40 cellular contexts compared by ENCODE assay signal in genomic region chr4:38735870-38736269, GRCh38. TPM values are rescaled to one million over a fixed set of nuclear protein-coding genes. Genes with fewer than 3 reads are reported as not detected.
DNase-seq lines count a peak whose midpoint lies in the region; ATAC-seq, FAIRE-seq and TF ChIP-seq lines count a peak whose summit lies in the region.
"Had no signal": no experiment of that assay in that cellular context is flagged by ENCODE, and none has a peak within 500 bp of the region (broad histone marks: within the 10 kb centered on the region; RNA-seq: fewer than 3 reads in every experiment).

No MANE protein-coding gene starts in this region.

- H3K9me1 ChIP-seq in K562 (ENCODE audit: control insufficient read depth, insufficient read depth, low read length), result no peaks in the 10 kb centered on the region

- no peak for TF ChIP-seq RAD21 in K562 (CRISPR knock-in tag; conservative IDR thresholded peaks at IDR 0.05 in 1 of 2, IDR thresholded peaks at IDR 0.05 in 1 of 2)

- TF ChIP-seq POLR2A in K562 (conservative IDR thresholded peaks at IDR 0.05) (no peak), Peyer's patch (IDR thresholded peaks at IDR 0.05) (no peak)

- H3K9me3 Mint-ChIP-seq in neural crest cell, result peaks cover 13% of the 10 kb centered on the region
- H3K9me3 Mint-ChIP-seq in stimulated activated memory B cell treated with anti-CD40 and anti-IgM and Interleukin-4, amounts not matched to agents 10 μg/mL and 1 μg/mL and 100 μg/mL, for 72 hours, result peaks cover 13% of the 10 kb centered on the region
- peaks cover 9 to 16% of the 10 kb centered on the region in 2 donors for H3K9me3 Mint-ChIP-seq in effector memory CD8-positive, alpha-beta T cell
- H3K9me3 Mint-ChIP-seq: CD8-positive, alpha-beta T cell had no signal

- in situ Hi-C loops in K562 (cut with MboI), result no loop called here

- H3K4me3 ChIP-seq in K562 (no peak overlapping the region), Peyer's patch (no peak overlapping the region), pancreas (no peak overlapping the region)
- H3K4me3 ChIP-seq: A549; BLaER1; BLaER1 treated with 17β-estradiol and CSF1 and Interleukin-3, amounts not matched to agents 10 nM and 100 nM had no signal

- H3K36me3 ChIP-seq in K562 (ENCODE audit: control insufficient read depth, insufficient read depth, low read length) (no peaks in the 10 kb centered on the region), Peyer's patch (no peaks in the 10 kb centered on the region), pancreas (no peaks in the 10 kb centered on the region)
- H3K36me3 ChIP-seq: BE2C; BLaER1; BLaER1 treated with 17β-estradiol and CSF1 and Interleukin-3, amounts not matched to agents 10 nM and 100 nM had no signal

- H3K9me3 ChIP-seq in K562 (replicated peaks; ENCODE audit: control insufficient read depth, insufficient read depth, low read depth, low read length), result peaks cover 6% of the 10 kb centered on the region
- H3K9me3 ChIP-seq in Peyer's patch, result no peaks in the 10 kb centered on the region
- no peaks in the 10 kb centered on the region for H3K9me3 ChIP-seq in pancreas
- H3K9me3 ChIP-seq: A549, BE2C, Caco-2 had no signal

- FAIRE-seq in K562 (lab: Jason Lieb, UNC) (no peak), pancreas (lab: Jason Lieb, UNC) (no peak)
- FAIRE-seq: A204.1, A549, D721Med had no signal

- H3K4me1 ChIP-seq in K562 (replicated peaks in 1 of 2; ENCODE audit: control insufficient read depth in 2 of 2, insufficient read depth in 2 of 2, low read length in 2 of 2) (peaks cover 0 to 1% of the 10 kb centered on the region in 2 experiments; a peak in 3 of 5 replicates), Peyer's patch (peaks cover 0 to 6% (median 5%) of the 10 kb centered on the region in 4 donors), pancreas (no peaks in the 10 kb centered on the region)
- H3K4me1 ChIP-seq: BE2C, Caco-2 had no signal

- H4K20me1 ChIP-seq in K562 (replicated peaks; ENCODE audit: control insufficient read depth, insufficient read depth, low read length), result no peaks in the 10 kb centered on the region
- H4K20me1 ChIP-seq: BLaER1; BLaER1 treated with 17β-estradiol and CSF1 and Interleukin-3, amounts not matched to agents 10 nM and 100 nM had no signal

- H3K4me2 ChIP-seq in K562 (ENCODE audit: insufficient read depth, low read length), result no peak overlapping the region
- H3K4me2 ChIP-seq: A549, BLaER1 had no signal

- H3K4me3 Mint-ChIP-seq in neural crest cell, result no peak overlapping the region
- H3K4me3 Mint-ChIP-seq in stimulated activated memory B cell treated with anti-CD40 and anti-IgM and Interleukin-4, amounts not matched to agents 10 μg/mL and 1 μg/mL and 100 μg/mL, for 72 hours, result no peak overlapping the region
- no peak overlapping the region for H3K4me3 Mint-ChIP-seq in effector memory CD8-positive, alpha-beta T cell
- H3K4me3 Mint-ChIP-seq: B cell; CD14-positive monocyte; CD4-positive, alpha-beta T cell; CD4-positive, CD25-positive, alpha-beta regulatory T cell; CD8-positive, alpha-beta memory T cell; CD8-positive, alpha-beta T cell had no signal

- no peaks in the 10 kb centered on the region for H3K27me3 Mint-ChIP-seq in neural crest cell (ENCODE audit: low read depth)
- H3K27me3 Mint-ChIP-seq in stimulated activated memory B cell treated with anti-CD40 and anti-IgM and Interleukin-4, amounts not matched to agents 10 μg/mL and 1 μg/mL and 100 μg/mL, for 72 hours, result no peaks in the 10 kb centered on the region
- H3K27me3 Mint-ChIP-seq in effector memory CD8-positive, alpha-beta T cell, result peaks cover 0 to 8% of the 10 kb centered on the region in 2 donors
- H3K27me3 Mint-ChIP-seq: B cell; CD4-positive, alpha-beta T cell had no signal

- TF ChIP-seq EP300 in K562 (IDR thresholded peaks at IDR 0.05; ENCODE audit: low read length), result no peak

- intact Hi-C loops in K562 (cut with micrococcal nuclease) (no loop called here), pancreas (cut with DNase I) (loop anchor here in 1 of 3 donors (10.0 kb wide), 1 partner anchor 671 kb away; no protein-coding TSS in a partner anchor)

- POLR2A ChIA-PET in K562 (lab: Yijun Ruan, JAX), result interaction anchor here (2.0 kb wide), 1 partner anchor 12 kb away, joined by 9 read pairs; no protein-coding TSS in a partner anchor

- no TSS peak for BruUV-seq in K562 (replicated peaks; lab: Mats Ljungman, UMichigan)

- 8% methylated on average over 3 of the region's 3 CpGs for WGBS in K562 (ENCODE audit: insufficient coverage, low coverage, missing lambda C conversion rate)
- 80 to 82% methylated on average over 3 of the region's 3 CpGs for WGBS in pancreas, 2 donors

- H3K27ac ChIP-seq in K562 (ENCODE audit: extremely low read depth, low read depth, low read length) (no peak overlapping the region), Peyer's patch (no peak overlapping the region), pancreas (no peak overlapping the region)
- H3K27ac ChIP-seq: 22Rv1; A549; BLaER1; BLaER1 treated with 17β-estradiol and CSF1 and Interleukin-3, amounts not matched to agents 10 nM and 100 nM; C4-2B had no signal

- CTCF ChIA-PET in K562 (lab: Yijun Ruan, JAX; ENCODE audit: low intra/inter-chr PET ratio), result no interaction called here

- H3K27me3 ChIP-seq in K562 (ENCODE audit: control insufficient read depth in 2 of 2, insufficient read depth in 2 of 2, low read length in 2 of 2), result no peaks in the 10 kb centered on the region
- no peaks in the 10 kb centered on the region for H3K27me3 ChIP-seq in Peyer's patch
- H3K27me3 ChIP-seq in pancreas, result no peaks in the 10 kb centered on the region
- H3K27me3 ChIP-seq: BE2C; BLaER1; BLaER1 treated with 17β-estradiol and CSF1 and Interleukin-3, amounts not matched to agents 10 nM and 100 nM had no signal

- DNase-seq in K562 (ENCODE audit: extremely low read depth in 1 of 4, low spot score in 3 of 4) (no peak), neural crest cell (ENCODE audit: low read depth, low spot score) (no peak), Peyer's patch (no peak), pancreas (no peak)
- no peak for DNase-seq in effector memory CD8-positive, alpha-beta T cell
- DNase-seq: 8988T; ACHN; AML-193; BE2C; C1 segment of cervical spinal cord; Caco-2; Calu3; CD4-positive, alpha-beta memory T cell; CD4-positive, alpha-beta T cell; CD4-positive, CD25-positive, alpha-beta regulatory T cell; CD8-positive, alpha-beta memory T cell; CD8-positive, alpha-beta T cell; COR-L47; DMS 273 treated with DMSO at 0.1 percent for 48 hours; DMS153; DMS53; DMS79; DMS79 treated with DMSO at 0.1 percent for 48 hours; DND-41; EL had no signal

- peaks cover 3% of the 10 kb centered on the region for H3K36me3 Mint-ChIP-seq in neural crest cell (ENCODE audit: low read depth)
- peaks cover 8% of the 10 kb centered on the region for H3K36me3 Mint-ChIP-seq in stimulated activated memory B cell treated with anti-CD40 and anti-IgM and Interleukin-4, amounts not matched to agents 10 μg/mL and 1 μg/mL and 100 μg/mL, for 72 hours
- H3K36me3 Mint-ChIP-seq in effector memory CD8-positive, alpha-beta T cell (ENCODE audit: insufficient read depth), result peaks cover 21% of the 10 kb centered on the region
- H3K36me3 Mint-ChIP-seq: CD14-positive monocyte; CD4-positive, alpha-beta memory T cell; CD4-positive, CD25-positive, alpha-beta regulatory T cell; CD8-positive, alpha-beta T cell had no signal

- peaks cover 9% of the 10 kb centered on the region for H3K4me1 Mint-ChIP-seq in neural crest cell
- peaks cover 25% of the 10 kb centered on the region for H3K4me1 Mint-ChIP-seq in stimulated activated memory B cell treated with anti-CD40 and anti-IgM and Interleukin-4, amounts not matched to agents 10 μg/mL and 1 μg/mL and 100 μg/mL, for 72 hours
- H3K4me1 Mint-ChIP-seq in effector memory CD8-positive, alpha-beta T cell (ENCODE audit: low read depth in 2 of 2), result peaks cover 5 to 11% of the 10 kb centered on the region in 2 donors

- TF ChIP-seq CTCF in K562 (IDR thresholded peaks at IDR 0.05 in 2 of 3, conservative IDR thresholded peaks at IDR 0.05 in 1 of 3; ENCODE audit: insufficient read depth in 2 of 3, low read depth in 1 of 3, low read length in 3 of 3) (no peak), neural crest cell (conservative IDR thresholded peaks at IDR 0.05) (no peak), Peyer's patch (IDR thresholded peaks at IDR 0.05) (no peak), pancreas (IDR thresholded peaks at IDR 0.05) (no peak)

- no peak overlapping the region for H2AFZ ChIP-seq in K562 (ENCODE audit: low read depth, low read length)

- ATAC-seq in K562 (no peak), pancreas (no peak)
- ATAC-seq in stimulated activated memory B cell treated with anti-CD40 and anti-IgM and Interleukin-4, amounts not matched to agents 10 μg/mL and 1 μg/mL and 100 μg/mL, for 72 hours, result no peak
- ATAC-seq in effector memory CD8-positive, alpha-beta T cell (replicated peaks), result no peak
- ATAC-seq: A549; CD8-positive, alpha-beta T cell had no signal

- H3K27ac Mint-ChIP-seq in neural crest cell (ENCODE audit: unreplicated experiment), result peak overlapping the region; percentile 20
- H3K27ac Mint-ChIP-seq in stimulated activated memory B cell treated with anti-CD40 and anti-IgM and Interleukin-4, amounts not matched to agents 10 μg/mL and 1 μg/mL and 100 μg/mL, for 72 hours, result peak overlapping the region; percentile 45
- no peak overlapping the region for H3K27ac Mint-ChIP-seq in effector memory CD8-positive, alpha-beta T cell
- H3K27ac Mint-ChIP-seq: B cell; CD4-positive, alpha-beta memory T cell; CD4-positive, alpha-beta T cell; CD4-positive, CD25-positive, alpha-beta regulatory T cell; CD8-positive, alpha-beta memory T cell; CD8-positive, alpha-beta T cell had no signal

- no peaks in the 10 kb centered on the region for H3K79me2 ChIP-seq in K562 (ENCODE audit: control insufficient read depth, insufficient read depth, low read length)

- no peak overlapping the region for H3K9ac ChIP-seq in K562 (ENCODE audit: insufficient read depth in 1 of 2, low read depth in 2 of 2, low read length in 2 of 2)
- H3K9ac ChIP-seq: BLaER1; BLaER1 treated with 17β-estradiol and CSF1 and Interleukin-3, amounts not matched to agents 10 nM and 100 nM had no signal

RNA-seq across cellular contexts. Expression of gene TLR10, which starts 46.9 kb away (rescaled TPM):
- not detected in 2 replicates for total RNA-seq in K562 (2011; cell fraction: chromatin; rRNA removed; ENCODE audit: low replicate concordance)
- not detected in 2 replicates for total RNA-seq in K562 (2011; cell fraction: nucleolus; rRNA removed)
- not detected in 2 replicates for total RNA-seq in K562 (2011; cell fraction: nucleoplasm; rRNA removed)
- 0.05 TPM in 1 of 2 replicates, not detected in the other for total RNA-seq in K562 (2014; rRNA removed)
- not detected in 2 replicates for total RNA-seq in K562 (2014; rRNA removed; fragmentation: Illumina TruSeq; extraction: Trizol)
- not detected in 2 replicates for total RNA-seq in K562 (2015; rRNA removed; fragmentation: Illumina TruSeq; extraction: Trizol)
- total RNA-seq in K562 (2021), result not detected in 2 replicates
- not detected in 2 replicates for polyA plus RNA-seq in K562 (2011; rRNA removed)
- not detected in 2 replicates for polyA plus RNA-seq in K562 (2011; cell fraction: cytosol; rRNA removed)
- not detected in 2 replicates for polyA plus RNA-seq in K562 (2011; cell fraction: nucleus; rRNA removed)
- polyA plus RNA-seq in K562 (2012), result 0.17 TPM in 1 of 2 replicates, not detected in the other
- polyA plus RNA-seq in K562 (2014; fragmentation: Illumina TruSeq; extraction: Trizol), result not detected in 2 replicates
- polyA plus RNA-seq in K562 (2014; fragmentation: Nextera tagmentation; extraction: Ambion mirVana), result not detected
- polyA plus RNA-seq in K562 (2014; rRNA removed), result 0.03 TPM in 1 of 2 replicates, not detected in the other
- polyA minus RNA-seq in K562 (2011; rRNA and poly(A)+ RNA removed), result not detected in 2 replicates
- polyA minus RNA-seq in K562 (2011; cell fraction: cytosol; rRNA and poly(A)+ RNA removed), result not detected in 2 replicates
- not detected in 2 replicates for polyA minus RNA-seq in K562 (2011; cell fraction: nucleus; rRNA and poly(A)+ RNA removed)
- not detected in 2 replicates for total RNA-seq in neural crest cell
- 10 to 100 TPM in 1 of 4 donors, 1 to 10 TPM in 1, not detected in 2; 2.0 to 37.1 TPM for total RNA-seq in Peyer's patch
- total RNA-seq in pancreas, result 1 to 10 TPM in 1 of 6 donors, under 1 TPM in 4, not detected in 1; 0.04 to 1.2 (median 0.20) TPM
- under 1 TPM; 0.08 to 0.12 TPM for polyA plus RNA-seq in pancreas
- total RNA-seq: A172; A673; Caco-2; Calu3; CD4-positive, alpha-beta T cell; CD8-positive, alpha-beta memory T cell; Daoy had no signal
- polyA plus RNA-seq: AG04450; BJ; CD8-positive, alpha-beta memory T cell had no signal

Comparison
In these comparisons a context has a peak if more than half of its experiments do, and no peak if none do; other contexts are left out.
1. H3K27ac Mint-ChIP-seq: peak in neural crest cell (single experiment) and stimulated activated memory B cell treated with anti-CD40 and anti-IgM and Interleukin-4, amounts not matched to agents 10 μg/mL and 1 μg/mL and 100 μg/mL, for 72 hours (single experiment); none in effector memory CD8-positive, alpha-beta T cell (0 of 2).